ENCODE assay signal across 10 cellular contexts in genomic region chr17:51640108-51640622, GRCh38.
DNase-seq lines count a peak whose midpoint lies in the region; ATAC-seq, FAIRE-seq and TF ChIP-seq lines count a peak whose summit lies in the region.
"Had no signal": no experiment of that assay in that cellular context is flagged by ENCODE, and none has a peak within 500 bp of the region (broad histone marks: within the 10 kb centered on the region; RNA-seq: fewer than 3 reads in every experiment).

No MANE protein-coding gene starts in this region.

- no peak overlapping the region for H2AFZ ChIP-seq in K562 (ENCODE audit: low read depth, low read length)

- no TSS peak for BruUV-seq in K562 (replicated peaks; lab: Mats Ljungman, UMichigan)

- peak; percentile 36 to 52 (median 44); a peak in 5 of 6 replicates for TF ChIP-seq CTCF in K562 (IDR thresholded peaks at IDR 0.05 in 2 of 3, conservative IDR thresholded peaks at IDR 0.05 in 1 of 3; ENCODE audit: insufficient read depth in 2 of 3, low read depth in 1 of 3, low read length in 3 of 3)

- peak in 1 of 2 donors; percentile 19 for ATAC-seq in activated T-cell treated with anti-CD3 and anti-CD28 coated beads, Interleukin-2, amount 50 U/mL, for 72 hours (replicated peaks in 1 of 2)
- ATAC-seq in K562 = peak; percentile 56; the same call in 2 of the 3 replicates

- H3K4me1 Mint-ChIP-seq in activated T-cell treated with anti-CD3 and anti-CD28 coated beads, Interleukin-2, amount 50 U/mL, for 72 hours (ENCODE audit: low read depth) = no peaks in the 10 kb centered on the region

- no peak overlapping the region for H3K27ac ChIP-seq in K562 (ENCODE audit: extremely low read depth, low read depth, low read length)

- WGBS in K562 (ENCODE audit: insufficient coverage, low coverage, missing lambda C conversion rate) = 4% methylated on average over 4 of the region's 4 CpGs

- POLR2A ChIA-PET in K562 (lab: Yijun Ruan, JAX) = interaction anchor here (1.5 kb wide), 1 partner anchor 25 kb away, joined by 4 read pairs; no protein-coding TSS in a partner anchor

- H3K36me3 ChIP-seq in K562 (ENCODE audit: control insufficient read depth, insufficient read depth, low read length) = no peaks in the 10 kb centered on the region

- H3K9me1 ChIP-seq in K562 (ENCODE audit: control insufficient read depth, insufficient read depth, low read length) = no peaks in the 10 kb centered on the region

- no peak overlapping the region for H3K4me3 Mint-ChIP-seq in activated T-cell treated with anti-CD3 and anti-CD28 coated beads, Interleukin-2, amount 50 U/mL, for 72 hours

- TF ChIP-seq POLR2A in K562 (conservative IDR thresholded peaks at IDR 0.05) = no peak

- no peaks in the 10 kb centered on the region for H3K9me3 Mint-ChIP-seq in activated T-cell treated with anti-CD3 and anti-CD28 coated beads, Interleukin-2, amount 50 U/mL, for 72 hours

- peaks cover 23% of the 10 kb centered on the region for H3K27me3 Mint-ChIP-seq in activated T-cell treated with anti-CD3 and anti-CD28 coated beads, Interleukin-2, amount 50 U/mL, for 72 hours (ENCODE audit: low read depth)

- CTCF ChIA-PET in K562 (lab: Yijun Ruan, JAX; ENCODE audit: low intra/inter-chr PET ratio) = interaction anchor here (1.2 kb wide), 1 partner anchor 317 kb away, joined by 3 read pairs; no protein-coding TSS in a partner anchor

- H3K27me3 ChIP-seq in K562 (ENCODE audit: control insufficient read depth in 2 of 2, insufficient read depth in 2 of 2, low read length in 2 of 2) = no peaks in the 10 kb centered on the region

- no peaks in the 10 kb centered on the region for H3K9me3 ChIP-seq in K562 (replicated peaks; ENCODE audit: control insufficient read depth, insufficient read depth, low read depth, low read length)

- H3K79me2 ChIP-seq in K562 (ENCODE audit: control insufficient read depth, insufficient read depth, low read length) = no peaks in the 10 kb centered on the region

- FAIRE-seq in K562 (lab: Jason Lieb, UNC) = no peak

- no peak overlapping the region for H3K4me3 ChIP-seq in K562

- no peak for TF ChIP-seq EP300 in K562 (IDR thresholded peaks at IDR 0.05; ENCODE audit: low read length)

- H3K9ac ChIP-seq in K562 (ENCODE audit: insufficient read depth in 1 of 2, low read depth in 2 of 2, low read length in 2 of 2) = no peak overlapping the region

- no peak overlapping the region for H3K4me2 ChIP-seq in K562 (ENCODE audit: insufficient read depth, low read length)

- H3K36me3 Mint-ChIP-seq in activated T-cell treated with anti-CD3 and anti-CD28 coated beads, Interleukin-2, amount 50 U/mL, for 72 hours (ENCODE audit: insufficient read depth in 2 of 2) = no peaks in the 10 kb centered on the region

- intact Hi-C loops in K562 (cut with micrococcal nuclease) = no loop called here

- TF ChIP-seq RAD21 in K562 (CRISPR knock-in tag; conservative IDR thresholded peaks at IDR 0.05 in 1 of 2, IDR thresholded peaks at IDR 0.05 in 1 of 2) = 0 out of 4 replicates have a peak, but pooled peaks have one; percentile 10 to 18

- H4K20me1 ChIP-seq in K562 (replicated peaks; ENCODE audit: control insufficient read depth, insufficient read depth, low read length) = no peaks in the 10 kb centered on the region

- H3K27ac Mint-ChIP-seq in activated T-cell treated with anti-CD3 and anti-CD28 coated beads, Interleukin-2, amount 50 U/mL, for 72 hours = no peak overlapping the region

- DNase-seq in activated T-cell treated with anti-CD3 and anti-CD28 coated beads, Interleukin-2, amount 50 U/mL, for 72 hours = peak; percentile 8 to 9
- DNase-seq in activated T-cell treated with anti-CD3 and anti-CD28 coated beads for 4 hours (no peak), M059J (ENCODE audit: low read depth) (peak; percentile 13), K562 (ENCODE audit: extremely low read depth in 1 of 4, low spot score in 3 of 4) (peak; percentile 12 to 17 (median 15)), glomerular visceral epithelial cell (ENCODE audit: extremely low spot score) (no peak), NCI-H1436 treated with DMSO at 0.1 percent for 48 hours (lab: John Stamatoyannopoulos, UW) (no peak)
- peak; percentile 29 for DNase-seq in stimulated activated CD8-positive, alpha-beta memory T cell treated with anti-CD3 and anti-CD28 coated beads, Interleukin-4, amount 100 ng/mL, for 48 hours
- DNase-seq in central memory CD4-positive, alpha-beta T cell = no peak
- DNase-seq: cerebellar nuclear complex, DMS79 had no signal

- in situ Hi-C loops in K562 (cut with MboI) = no loop called here

- H3K4me1 ChIP-seq in K562 (replicated peaks in 1 of 2; ENCODE audit: control insufficient read depth in 2 of 2, insufficient read depth in 2 of 2, low read length in 2 of 2) = no peaks in the 10 kb centered on the region

TF ChIP-seq in K562, 482 proteins besides CTCF, POLR2A, EP300 and RAD21:
- 0 out of 2 replicates have a peak, but pooled peaks have one; percentile 16 for TF ChIP-seq DPF2 (IDR thresholded peaks at IDR 0.05)
- no peak for TF ChIP-seq SAFB (IDR thresholded peaks at IDR 0.05; ENCODE audit: borderline replicate concordance, low read depth, low read length)
- TF ChIP-seq JUN (IDR thresholded peaks at IDR 0.05; ENCODE audit: borderline replicate concordance, low read depth, low read length) = 0 out of 2 replicates have a peak, but pooled peaks have one; percentile 29
- no peak for TF ChIP-seq JUN (CRISPR knock-in tag; IDR thresholded peaks at IDR 0.05; ENCODE audit: borderline replicate concordance)
- TF ChIP-seq ZNF316 (IDR thresholded peaks at IDR 0.05) = peak; percentile 85
- peak in 1 of 2 experiments; percentile 8; a peak in 1 of 4 replicates for TF ChIP-seq RCOR1 (IDR thresholded peaks at IDR 0.05; ENCODE audit: borderline replicate concordance in 1 of 2, low read depth in 2 of 2, low read length in 2 of 2)
- no peak for TF ChIP-seq ZNF79 (CRISPR knock-in tag; IDR thresholded peaks at IDR 0.05; ENCODE audit: low read depth)
- peak; percentile 52; the same call in 1 of the 2 replicates for TF ChIP-seq JUND (IDR thresholded peaks at IDR 0.05; ENCODE audit: borderline replicate concordance, low read depth, low read length)
- peak; percentile 82; the same call in 2 of the 3 replicates for TF ChIP-seq JUND (tag; IDR thresholded peaks at IDR 0.05; ENCODE audit: borderline replicate concordance, low read depth, low read length)
- no peak for TF ChIP-seq ZKSCAN1 (IDR thresholded peaks at IDR 0.05; ENCODE audit: low read depth, low read length)
- TF ChIP-seq KDM1A (IDR thresholded peaks at IDR 0.05) = peak; percentile 35 to 49; a peak in 1 of 4 replicates
- TF ChIP-seq NFE2 (IDR thresholded peaks at IDR 0.05; ENCODE audit: low read depth) = peak; percentile 49
- peak; percentile 64 for TF ChIP-seq FOSL1 (tag; conservative IDR thresholded peaks at IDR 0.05)
- TF ChIP-seq MED1 (CRISPR knock-in tag; IDR thresholded peaks at IDR 0.05; ENCODE audit: borderline replicate concordance) = no peak
- TF ChIP-seq C11orf30 (IDR thresholded peaks at IDR 0.05; ENCODE audit: low read depth) = peak; percentile 80
- peak; percentile 79 for TF ChIP-seq ATF3 (IDR thresholded peaks at IDR 0.05)
- no peak for TF ChIP-seq ATF3 (CRISPR knock-in tag; conservative IDR thresholded peaks at IDR 0.05)
- peak; percentile 82 for TF ChIP-seq ZNF24 (IDR thresholded peaks at IDR 0.05)
- peak; percentile 29; the same call in 1 of the 2 replicates for TF ChIP-seq MAFG (tag; conservative IDR thresholded peaks at IDR 0.05)
- TF ChIP-seq MAFF (IDR thresholded peaks at IDR 0.05; ENCODE audit: low read length) = peak; percentile 27; the same call in 1 of the 2 replicates
- TF ChIP-seq FOXA3 (CRISPR knock-in tag; conservative IDR thresholded peaks at IDR 0.05 in 1 of 2, IDR thresholded peaks at IDR 0.05 in 1 of 2) = peak in 1 of 2 experiments; percentile 80; a peak in 2 of 4 replicates
- peak; percentile 62; the same call in 1 of the 2 replicates for TF ChIP-seq MAFK (IDR thresholded peaks at IDR 0.05; ENCODE audit: low read length)
- no peak for TF ChIP-seq SMAD4 (CRISPR knock-in tag; conservative IDR thresholded peaks at IDR 0.05)
- TF ChIP-seq BACH1 (tag; IDR thresholded peaks at IDR 0.05) = peak; percentile 50; the same call in 1 of the 2 replicates
- no peak for TF ChIP-seq ZKSCAN8 (CRISPR knock-in tag; IDR thresholded peaks at IDR 0.05)

Comparison
In these comparisons a context has a peak if more than half of its experiments do, and no peak if none do; other contexts are left out.
1. DNase-seq: peak in activated T-cell treated with anti-CD3 and anti-CD28 coated beads, Interleukin-2, amount 50 U/mL, for 72 hours (2 of 2), M059J (single experiment), K562 (4 of 4) and stimulated activated CD8-positive, alpha-beta memory T cell treated with anti-CD3 and anti-CD28 coated beads, Interleukin-4, amount 100 ng/mL, for 48 hours (single experiment); none in activated T-cell treated with anti-CD3 and anti-CD28 coated beads for 4 hours (single experiment), glomerular visceral epithelial cell (single experiment), NCI-H1436 treated with DMSO at 0.1 percent for 48 hours (single experiment) and central memory CD4-positive, alpha-beta T cell (single experiment).